In genomic region chr1:91685994-91686393, GRCh38 we compare ENCODE assay signal across 16 cellular contexts.
DNase-seq lines count a peak whose midpoint lies in the region; ATAC-seq and TF ChIP-seq lines count a peak whose summit lies in the region.
"Had no signal": no experiment of that assay in that cellular context is flagged by ENCODE, and none has a peak within 500 bp of the region (broad histone marks: within the 10 kb centered on the region; RNA-seq: fewer than 3 reads in every experiment).

No MANE protein-coding gene starts in this region.

- ATAC-seq in heart left ventricle (peak; percentile 27 to 50 (median 38)), Right ventricle myocardium inferior (no peak), lower lobe of right lung (peak in 1 of 2 donors; percentile 46)
- no peak for ATAC-seq in activated CD4-positive, CD25-positive, alpha-beta regulatory T cell treated with anti-CD3 and anti-CD28 coated beads, Interleukin-2, amount 50 U/mL, for 24 hours
- ATAC-seq: T-cell had no signal

- TF ChIP-seq CTCF in heart left ventricle (IDR thresholded peaks at IDR 0.05) (no peak), lower lobe of right lung (IDR thresholded peaks at IDR 0.05) (no peak), vagina (IDR thresholded peaks at IDR 0.05) (no peak)

- TF ChIP-seq POLR2A in heart left ventricle (IDR thresholded peaks at IDR 0.05) (no peak), vagina (IDR thresholded peaks at IDR 0.05) (no peak)

- peaks cover 0 to 59% (median 41%) of the 10 kb centered on the region in 12 donors for H3K4me1 ChIP-seq in heart left ventricle
- H3K4me1 ChIP-seq in adipocyte (ENCODE audit: control insufficient read depth, insufficient read depth, low read length): peaks cover 80% of the 10 kb centered on the region
- H3K4me1 ChIP-seq in lower lobe of right lung: peaks cover 74% of the 10 kb centered on the region
- H3K4me1 ChIP-seq in vagina: peaks cover 58% of the 10 kb centered on the region

- intact Hi-C loops in heart left ventricle (cut with DNase I): loop anchor here in 2 of 10 donors (5.0 to 10.0 kb wide), 2 partner anchors 84 to 151 kb away; no protein-coding TSS in a partner anchor
- intact Hi-C loops in Right ventricle myocardium inferior (cut with DNase I): no loop called here
- intact Hi-C loops in lower lobe of right lung (cut with DNase I): no loop called here
- intact Hi-C loops in vagina (cut with DNase I): no loop called here

- H3K27me3 ChIP-seq in heart left ventricle: no peaks in the 10 kb centered on the region
- no peaks in the 10 kb centered on the region for H3K27me3 ChIP-seq in adipocyte (replicated peaks; ENCODE audit: control insufficient read depth, insufficient read depth, low read length)
- H3K27me3 ChIP-seq in lower lobe of right lung (ENCODE audit: low read depth): no peaks in the 10 kb centered on the region
- no peaks in the 10 kb centered on the region for H3K27me3 ChIP-seq in vagina
- H3K27me3 ChIP-seq: colonic mucosa, tibial artery had no signal

- 40 to 49% (median 43%) methylated on average over 4 of the region's 4 CpGs for WGBS in heart left ventricle, 4 donors

- H3K9me3 ChIP-seq in heart left ventricle (no peaks in the 10 kb centered on the region), adipocyte (ENCODE audit: control insufficient read depth, low read length) (no peaks in the 10 kb centered on the region), lower lobe of right lung (no peaks in the 10 kb centered on the region), vagina (no peaks in the 10 kb centered on the region)
- H3K9me3 ChIP-seq: colonic mucosa, tibial artery had no signal

- DNase-seq in heart left ventricle (no peak), Right ventricle myocardium inferior (ENCODE audit: missing footprints) (no peak), adipocyte (ENCODE audit: low read depth) (no peak), lower lobe of right lung (no peak), vagina (ENCODE audit: extremely low spot score in 2 of 2) (no peak), dedifferentiated amniotic fluid mesenchymal stem cell (ENCODE audit: extremely low spot score) (no peak), DMS 273 (lab: John Stamatoyannopoulos, UW; ENCODE audit: unreplicated experiment) (no peak)
- DNase-seq: activated CD4-positive, alpha-beta T cell treated with anti-CD3 and anti-CD28 coated beads for 1 hour; activated T-cell treated with anti-CD3 and anti-CD28 coated beads, Interleukin-2, amount 50 U/mL, for 1 hour; amniotic stem cell; colonic mucosa; NCI-H2107; stimulated activated CD4-positive, alpha-beta T cell treated with anti-CD3 and anti-CD28 coated beads, Interleukin-15, amount 100 ng/mL, for 24 hours; T-cell; tibial artery had no signal

- H3K36me3 ChIP-seq in heart left ventricle: peaks cover 0 to 21% (median 11%) of the 10 kb centered on the region in 9 donors
- H3K36me3 ChIP-seq in adipocyte (ENCODE audit: control insufficient read depth, insufficient read depth, low read length, severe bottlenecking): peaks cover 58% of the 10 kb centered on the region
- peaks cover 8% of the 10 kb centered on the region for H3K36me3 ChIP-seq in lower lobe of right lung
- peaks cover 0 to 12% of the 10 kb centered on the region in 2 donors for H3K36me3 ChIP-seq in vagina
- H3K36me3 ChIP-seq: colonic mucosa had no signal

- H3K27ac ChIP-seq in heart left ventricle (peak overlapping the region in 3 of 12 donors; percentile 51 to 54 (median 51)), lower lobe of right lung (peak overlapping the region; percentile 42), vagina (peak overlapping the region; percentile 79)
- H3K27ac ChIP-seq: colonic mucosa, tibial artery had no signal

- H3K4me3 ChIP-seq in heart left ventricle (no peak overlapping the region), adipocyte (ENCODE audit: low read length) (no peak overlapping the region), lower lobe of right lung (no peak overlapping the region), vagina (no peak overlapping the region)
- H3K4me3 ChIP-seq: colonic mucosa, tibial artery had no signal

- H3K9ac ChIP-seq in adipocyte (ENCODE audit: low read length): peak overlapping the region; percentile 63

Comparison
In these comparisons a context has a peak if more than half of its experiments do, and no peak if none do; other contexts are left out.
1. ATAC-seq: peak in heart left ventricle (4 of 4); none in Right ventricle myocardium inferior (single experiment) and activated CD4-positive, CD25-positive, alpha-beta regulatory T cell treated with anti-CD3 and anti-CD28 coated beads, Interleukin-2, amount 50 U/mL, for 24 hours (0 of 2).